8 cellular contexts compared by ENCODE assay signal in genomic region chr11:134252539-134253188, GRCh38. TPM values are rescaled to one million over a fixed set of nuclear protein-coding genes. Genes with fewer than 3 reads are reported as not detected.
DNase-seq lines count a peak whose midpoint lies in the region; ATAC-seq and TF ChIP-seq lines count a peak whose summit lies in the region.

No MANE protein-coding gene starts in this region.

- peak overlapping the region; percentile 93 for H3K9ac ChIP-seq in iPS-20b (ENCODE audit: low read depth, low read length)

- ATAC-seq in HG02852 (IDR thresholded peaks at IDR 0.05; ENCODE audit: unreplicated experiment), result peak; percentile 32
- peak; percentile 14 for ATAC-seq in stimulated activated effector memory CD8-positive, alpha-beta T cell treated with anti-CD3 and anti-CD28 coated beads, Interleukin-12 subunit alpha, Interleukin-12 subunit beta, amount 100 ng/mL, for 72 hours

- H3K4me1 Mint-ChIP-seq in stimulated activated effector memory CD8-positive, alpha-beta T cell treated with anti-CD3 and anti-CD28 coated beads, Interleukin-12 subunit alpha, Interleukin-12 subunit beta, amount 100 ng/mL, for 72 hours, result peaks cover 55% of the 10 kb centered on the region

- TF ChIP-seq CTCF in ascending aorta (IDR thresholded peaks at IDR 0.05), result no peak

- peak; percentile 51 for DNase-seq in activated CD4-positive, alpha-beta T cell treated with anti-CD3 and anti-CD28 coated beads for 48 hours
- no peak for DNase-seq in activated CD4-positive, alpha-beta T cell treated with anti-CD3 and anti-CD28 coated beads, Interleukin-2, amount 50 U/mL, for 4 hours
- DNase-seq in NCI-H2227 treated with DMSO at 0.1 percent for 48 hours (lab: John Stamatoyannopoulos, UW), result peak; percentile 42
- no peak for DNase-seq in ascending aorta (ENCODE audit: low spot score in 2 of 2)
- DNase-seq in stimulated activated effector memory CD8-positive, alpha-beta T cell treated with anti-CD3 and anti-CD28 coated beads, Interleukin-12 subunit alpha, Interleukin-12 subunit beta, amount 100 ng/mL, for 72 hours (ENCODE audit: low spot score in 2 of 2), result no peak
- DNase-seq in NCI-H774 (lab: John Stamatoyannopoulos, UW), result no peak

- H3K4me1 ChIP-seq in ascending aorta (peaks cover 0 to 15% of the 10 kb centered on the region in 2 donors), iPS-20b (ENCODE audit: insufficient read depth, low read length) (peaks cover 9% of the 10 kb centered on the region)

- intact Hi-C loops in ascending aorta (cut with DNase I), result loop anchor here (1.0 to 5.0 kb wide), 3 partner anchors 28 to 300 kb away; partner anchors contain the start of genes GLB1L2 and VPS26B

- peak overlapping the region; percentile 20 to 45 for H3K27ac ChIP-seq in ascending aorta
- H3K27ac ChIP-seq in iPS-20b (ENCODE audit: low read length), result peak overlapping the region; percentile 55

- H3K27me3 ChIP-seq in ascending aorta (no peaks in the 10 kb centered on the region), iPS-20b (ENCODE audit: insufficient read depth, low read length) (no peaks in the 10 kb centered on the region)

- H3K36me3 ChIP-seq in ascending aorta, result peaks cover 13 to 30% of the 10 kb centered on the region in 2 donors
- H3K36me3 ChIP-seq in iPS-20b (ENCODE audit: insufficient read depth, low read depth, low read length), result peaks cover 49% of the 10 kb centered on the region

- H3K4me3 Mint-ChIP-seq in stimulated activated effector memory CD8-positive, alpha-beta T cell treated with anti-CD3 and anti-CD28 coated beads, Interleukin-12 subunit alpha, Interleukin-12 subunit beta, amount 100 ng/mL, for 72 hours, result peak overlapping the region; percentile 92

- no peaks in the 10 kb centered on the region for H3K9me3 Mint-ChIP-seq in stimulated activated effector memory CD8-positive, alpha-beta T cell treated with anti-CD3 and anti-CD28 coated beads, Interleukin-12 subunit alpha, Interleukin-12 subunit beta, amount 100 ng/mL, for 72 hours

- no peaks in the 10 kb centered on the region for H3K9me3 ChIP-seq in ascending aorta
- H3K9me3 ChIP-seq in iPS-20b (ENCODE audit: insufficient read depth, low read depth, low read length), result no peaks in the 10 kb centered on the region

- H3K4me3 ChIP-seq in ascending aorta (peak overlapping the region; percentile 82 to 84), iPS-20b (ENCODE audit: low read length) (peak overlapping the region; percentile 100)

- peaks cover 33% of the 10 kb centered on the region for H3K36me3 Mint-ChIP-seq in stimulated activated effector memory CD8-positive, alpha-beta T cell treated with anti-CD3 and anti-CD28 coated beads, Interleukin-12 subunit alpha, Interleukin-12 subunit beta, amount 100 ng/mL, for 72 hours

- peak overlapping the region; percentile 54 for H3K27ac Mint-ChIP-seq in stimulated activated effector memory CD8-positive, alpha-beta T cell treated with anti-CD3 and anti-CD28 coated beads, Interleukin-12 subunit alpha, Interleukin-12 subunit beta, amount 100 ng/mL, for 72 hours

RNA-seq across cellular contexts. Expression of gene THYN1, which starts 0.5 kb away (rescaled TPM):
- 19.8 TPM for total RNA-seq in ascending aorta

RNA-seq across cellular contexts. Expression of gene ACAD8, which starts 0.7 kb away (rescaled TPM):
- total RNA-seq in ascending aorta, result 28.6 TPM

RNA-seq across cellular contexts. Expression of gene GLB1L3, which starts 23.5 kb away (rescaled TPM):
- not detected for total RNA-seq in ascending aorta

RNA-seq across cellular contexts. Expression of gene VPS26B, which starts 28.2 kb away (rescaled TPM):
- 18.0 TPM for total RNA-seq in ascending aorta

RNA-seq across cellular contexts. Expression of gene NCAPD3, which starts 28.9 kb away (rescaled TPM):
- total RNA-seq in ascending aorta, result 4.8 TPM

Comparison
In these comparisons a context has a peak if more than half of its experiments do, and no peak if none do; other contexts are left out.
1. DNase-seq: peak in activated CD4-positive, alpha-beta T cell treated with anti-CD3 and anti-CD28 coated beads for 48 hours (single experiment) and NCI-H2227 treated with DMSO at 0.1 percent for 48 hours (single experiment); none in activated CD4-positive, alpha-beta T cell treated with anti-CD3 and anti-CD28 coated beads, Interleukin-2, amount 50 U/mL, for 4 hours (0 of 2), ascending aorta (0 of 2), stimulated activated effector memory CD8-positive, alpha-beta T cell treated with anti-CD3 and anti-CD28 coated beads, Interleukin-12 subunit alpha, Interleukin-12 subunit beta, amount 100 ng/mL, for 72 hours (0 of 2) and NCI-H774 (single experiment).